ENCODE assay signal across 20 cellular contexts in the genomic region with DNA sequence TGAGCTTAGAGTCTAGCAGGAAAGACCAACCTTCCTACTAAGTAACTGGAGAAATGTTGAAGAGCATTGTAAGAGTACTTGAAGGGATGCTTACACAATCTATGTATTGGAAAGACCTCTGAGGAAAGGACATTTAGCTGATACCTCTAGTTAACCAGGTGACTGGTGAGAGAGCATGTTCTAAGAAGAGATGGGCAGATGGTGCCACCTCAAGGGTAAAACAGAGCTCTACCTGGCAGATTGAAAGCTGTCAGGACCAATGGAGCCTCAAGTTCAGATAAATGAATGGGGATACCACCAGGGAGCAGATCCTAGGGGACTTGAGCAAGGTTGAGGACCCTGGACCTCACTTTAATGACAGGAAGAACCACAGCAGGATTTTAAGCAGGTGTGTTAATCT.
A peak's percentile ranks its signal among the peaks of the same experiment; 100 is the strongest.
DNase-seq lines count a peak whose midpoint lies in the region; ATAC-seq and TF ChIP-seq lines count a peak whose summit lies in the region.
"Had no signal": no experiment of that assay in that cellular context is flagged by ENCODE, and none has a peak within 500 bp of the region (broad histone marks: within the 10 kb centered on the region; RNA-seq: fewer than 3 reads in every experiment).

No MANE protein-coding gene starts in this region.

- in situ Hi-C loops in IMR-90 (cut with MboI; ENCODE audit: low sequenced_read_pairs) = loop anchor here (25.0 kb wide), 1 partner anchor 403 kb away; no protein-coding TSS in a partner anchor

- no peak overlapping the region for H3K27ac ChIP-seq in IMR-90 (ENCODE audit: insufficient read depth, low read length)
- no peak overlapping the region for H3K27ac ChIP-seq in WERI-Rb-1
- H3K27ac ChIP-seq in neural cell (ENCODE audit: low read length) = no peak overlapping the region
- H3K27ac ChIP-seq: C4-2B, Peyer's patch had no signal

- H3K27ac Mint-ChIP-seq in endothelial cell (ENCODE audit: unreplicated experiment) = no peak overlapping the region

- H3K36me3 ChIP-seq in IMR-90 (ENCODE audit: control insufficient read depth, insufficient read depth, low read length) = no peaks in the 10 kb centered on the region
- H3K36me3 ChIP-seq in WERI-Rb-1 = no peaks in the 10 kb centered on the region
- H3K36me3 ChIP-seq in neural cell (ENCODE audit: insufficient read depth, low read length) = no peaks in the 10 kb centered on the region
- H3K36me3 ChIP-seq: Peyer's patch had no signal

- no peaks in the 10 kb centered on the region for H3K79me1 ChIP-seq in IMR-90 (ENCODE audit: low read depth in 1 of 2, low read length in 2 of 2)

- peak overlapping the region; percentile 85; the same call in 2 of the 3 replicates for H2BK15ac ChIP-seq in IMR-90 (ENCODE audit: low read depth, low read length)

- H4K20me1 ChIP-seq in IMR-90 (ENCODE audit: insufficient read depth, low read length) (no peaks in the 10 kb centered on the region), neural cell (ENCODE audit: insufficient read depth) (no peaks in the 10 kb centered on the region)

- peaks cover 6% of the 10 kb centered on the region for H3K4me1 ChIP-seq in IMR-90 (ENCODE audit: control insufficient read depth, insufficient read depth, low read length)
- H3K4me1 ChIP-seq: Peyer's patch had no signal

- no peak for TF ChIP-seq EP300 in neural cell (conservative IDR thresholded peaks at IDR 0.05; ENCODE audit: poor library complexity, severe bottlenecking)

- no peak for ATAC-seq in IMR-90 (ENCODE audit: low read depth)

- H2BK20ac ChIP-seq in IMR-90 (ENCODE audit: low read depth, low read length) = peak overlapping the region; percentile 99

- peaks cover 3% of the 10 kb centered on the region for H3K9me1 ChIP-seq in IMR-90 (ENCODE audit: insufficient read depth, low read length)

- no peak for TF ChIP-seq CTCF in GM12865 (IDR thresholded peaks at IDR 0.05; ENCODE audit: insufficient read depth, low read depth, low read length, missing control alignments)
- no peak for TF ChIP-seq CTCF in IMR-90 (conservative IDR thresholded peaks at IDR 0.05; ENCODE audit: low read depth, low read length)
- TF ChIP-seq CTCF in WERI-Rb-1 (IDR thresholded peaks at IDR 0.05; ENCODE audit: low read depth, low read length) = peak; percentile 22; the same call in 1 of the 2 replicates
- TF ChIP-seq CTCF in neural cell (IDR thresholded peaks at IDR 0.05; ENCODE audit: poor library complexity, severe bottlenecking) = no peak
- no peak for TF ChIP-seq CTCF in endothelial cell (IDR thresholded peaks at IDR 0.05; ENCODE audit: unreplicated experiment)

- dilution Hi-C loops in IMR-90 (cut with HindIII; ENCODE audit: low sequenced_read_pairs, unreplicated experiment) = no loop called here

- H3K14ac ChIP-seq in IMR-90 (replicated peaks; ENCODE audit: low read depth, low read length) = peak overlapping the region; percentile 38

- H2AFZ ChIP-seq in IMR-90 (replicated peaks; ENCODE audit: low read length, poor library complexity) (no peak overlapping the region), neural cell (ENCODE audit: low read depth, low read length) (no peak overlapping the region)

- no peak for TF ChIP-seq POLR2A in IMR-90 (IDR thresholded peaks at IDR 0.05; ENCODE audit: low read depth, low read length)

- H3K36me3 Mint-ChIP-seq in endothelial cell (ENCODE audit: low read depth, unreplicated experiment) = no peaks in the 10 kb centered on the region

- no peaks in the 10 kb centered on the region for H3K27me3 ChIP-seq in IMR-90 (ENCODE audit: control insufficient read depth, insufficient read depth, low read length)
- peaks cover 32% of the 10 kb centered on the region for H3K27me3 ChIP-seq in WERI-Rb-1 (ENCODE audit: insufficient read depth, low read depth, severe bottlenecking)
- no peaks in the 10 kb centered on the region for H3K27me3 ChIP-seq in neural cell (ENCODE audit: insufficient read depth, low read depth, low read length)
- H3K27me3 ChIP-seq: Peyer's patch had no signal

- H3K4me2 ChIP-seq in IMR-90 (ENCODE audit: low read depth, low read length) (no peak overlapping the region), neural cell (ENCODE audit: low read length) (no peak overlapping the region)

- H2AK9ac ChIP-seq in IMR-90 (replicated peaks; ENCODE audit: low read depth, low read length, poor library complexity) = no peak overlapping the region

- H4K5ac ChIP-seq in IMR-90 (ENCODE audit: low read depth, low read length) = no peak overlapping the region

- H3K9ac ChIP-seq in IMR-90 (ENCODE audit: low read depth, low read length) = no peak overlapping the region
- no peak overlapping the region for H3K9ac ChIP-seq in neural cell (ENCODE audit: low read length)

- H2BK120ac ChIP-seq in IMR-90 (ENCODE audit: low read depth, low read length) = peak overlapping the region; percentile 98

- intact Hi-C loops in IMR-90 (cut with micrococcal nuclease) = no loop called here

- H3K9me3 ChIP-seq in IMR-90 (ENCODE audit: control insufficient read depth, insufficient read depth, low read length) = peaks cover 6% of the 10 kb centered on the region
- no peaks in the 10 kb centered on the region for H3K9me3 ChIP-seq in WERI-Rb-1 (ENCODE audit: severe bottlenecking)
- no peaks in the 10 kb centered on the region for H3K9me3 ChIP-seq in neural cell (ENCODE audit: low read length)
- H3K9me3 ChIP-seq: Peyer's patch had no signal

- peak overlapping the region in 1 of 2 experiments; percentile 95; a peak in 1 of 4 replicates for H4K8ac ChIP-seq in IMR-90 (ENCODE audit: low read depth in 2 of 2, low read length in 2 of 2)

- H3K27me3 Mint-ChIP-seq in endothelial cell (ENCODE audit: unreplicated experiment) = peaks cover 3% of the 10 kb centered on the region

- no peaks in the 10 kb centered on the region for H3K9me2 ChIP-seq in neural cell (ENCODE audit: insufficient read depth, low read length)

- no TSS peak for BruUV-seq in IMR-90 (replicated peaks; lab: Mats Ljungman, UMichigan)

- peak overlapping the region; percentile 67 for H3K4ac ChIP-seq in IMR-90 (ENCODE audit: low read depth, low read length)

- H3K4me3 ChIP-seq in GM12865 (ENCODE audit: low read depth, low read length) = no peak overlapping the region
- no peak overlapping the region for H3K4me3 ChIP-seq in IMR-90 (ENCODE audit: insufficient read depth, low read depth, low read length)
- H3K4me3 ChIP-seq in WERI-Rb-1 (ENCODE audit: low read depth, low read length) = no peak overlapping the region
- H3K4me3 ChIP-seq in neural cell (ENCODE audit: low read length) = no peak overlapping the region
- H3K4me3 ChIP-seq: Peyer's patch had no signal

- H3F3A ChIP-seq in neural cell (ENCODE audit: insufficient read depth, low read length, poor library complexity, severe bottlenecking) = no peaks in the 10 kb centered on the region

- H3K4me1 Mint-ChIP-seq in endothelial cell (ENCODE audit: unreplicated experiment) = peaks cover 10% of the 10 kb centered on the region

- no peak overlapping the region for H3K23ac ChIP-seq in IMR-90 (ENCODE audit: low read depth, low read length)

- peak overlapping the region; percentile 42 for H2BK5ac ChIP-seq in IMR-90 (ENCODE audit: low read depth, low read length, poor library complexity, severe bottlenecking)

- peak; percentile 8; the same call in 1 of the 2 replicates for TF ChIP-seq RAD21 in IMR-90 (IDR thresholded peaks at IDR 0.05; ENCODE audit: low read length)
- TF ChIP-seq RAD21 in neural cell (conservative IDR thresholded peaks at IDR 0.05) = peak; percentile 21

- H3K18ac ChIP-seq in IMR-90 (ENCODE audit: low read depth, low read length) = no peak overlapping the region

- DNase-seq in GM12865 (ENCODE audit: low read depth) = peak; percentile 14
- DNase-seq in IMR-90 = no peak
- DNase-seq in WERI-Rb-1 = no peak
- no peak for DNase-seq in NCI-H2081 treated with DMSO at 0.1 percent for 48 hours (lab: John Stamatoyannopoulos, UW)
- DNase-seq in T-helper 1 cell = no peak
- DNase-seq in endothelial cell (ENCODE audit: low spot score) = no peak
- DNase-seq: ACHN, AML-193, DMS153, GF-D8, HCEC 1CT, KBM-7, MV-4-11, NCI-H1694 treated with DMSO at 0.1 percent for 48 hours, NCI-H2107, NCI-H2227 treated with DMSO at 0.1 percent for 48 hours, NCI-H510A treated with DMSO at 0.1 percent for 48 hours, Peyer's patch had no signal

- CTCF ChIA-PET in IMR-90 (lab: Yijun Ruan, JAX) = no interaction called here

- peak overlapping the region; percentile 74; the same call in 1 of the 2 replicates for H2AK5ac ChIP-seq in IMR-90 (ENCODE audit: low read depth, low read length)

- no peak overlapping the region for H3K56ac ChIP-seq in IMR-90 (ENCODE audit: extremely low read depth, insufficient read depth, low read length)

- no peaks in the 10 kb centered on the region for H3K9me3 Mint-ChIP-seq in endothelial cell (ENCODE audit: unreplicated experiment)

- H4K91ac ChIP-seq in IMR-90 (ENCODE audit: insufficient read depth, low read depth, low read length) = peak overlapping the region; percentile 5; the same call in 1 of the 2 replicates

- no peak overlapping the region for H3K4me3 Mint-ChIP-seq in endothelial cell (ENCODE audit: unreplicated experiment)

- H3K79me2 ChIP-seq in neural cell (replicated peaks; ENCODE audit: insufficient read depth, low read length) = no peaks in the 10 kb centered on the region

- POLR2A ChIA-PET in IMR-90 (lab: Charles Lee; ENCODE audit: unreplicated experiment) = no interaction called here

TF ChIP-seq in IMR-90, 13 proteins besides CTCF, POLR2A, EP300 and RAD21 (continues in another document):
- no peak for TF ChIP-seq ELK1 (IDR thresholded peaks at IDR 0.05; ENCODE audit: borderline replicate concordance, low read depth, low read length)

TF ChIP-seq in neural cell, 6 proteins besides CTCF, POLR2A, EP300 and RAD21 (continues in another document):
- TF ChIP-seq SMC3 (conservative IDR thresholded peaks at IDR 0.05; ENCODE audit: poor library complexity) (peak; percentile 18), TAF1 (IDR thresholded peaks at IDR 0.05; ENCODE audit: low read depth) (no peak), EZH2 (IDR thresholded peaks at IDR 0.05; ENCODE audit: borderline replicate concordance, insufficient read depth, low read length, poor library complexity, severe bottlenecking) (no peak)
